Comparison of ENCODE assay signal across 10 cellular contexts in the genomic region with DNA sequence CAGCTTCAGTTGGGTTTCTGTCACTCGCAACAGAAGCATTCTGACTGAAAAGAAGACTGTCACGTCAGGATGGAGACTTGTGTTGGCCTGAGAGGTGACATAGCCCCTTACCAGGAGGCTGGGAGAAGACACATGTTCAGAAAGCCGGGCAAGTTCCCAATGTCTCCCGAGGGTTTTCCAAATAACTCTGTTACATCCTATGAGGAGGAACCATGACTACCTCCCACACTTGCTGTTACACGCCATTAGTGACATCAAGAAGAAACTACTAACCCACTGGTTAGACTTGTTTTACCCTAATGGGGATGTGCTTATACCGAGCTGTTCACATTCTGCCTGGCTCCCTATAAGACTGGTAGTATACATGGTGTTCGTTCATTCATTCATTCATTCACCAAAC. TPM values are rescaled to one million over a fixed set of nuclear protein-coding genes. Genes with fewer than 3 reads are reported as not detected.
DNase-seq lines count a peak whose midpoint lies in the region; ATAC-seq and TF ChIP-seq lines count a peak whose summit lies in the region.
"Had no signal": no experiment of that assay in that cellular context is flagged by ENCODE, and none has a peak within 500 bp of the region (broad histone marks: within the 10 kb centered on the region; RNA-seq: fewer than 3 reads in every experiment).

No MANE protein-coding gene starts in this region.

- H3K4ac ChIP-seq in neuronal stem cell (ENCODE audit: low read length) = no peak overlapping the region

- H2BK5ac ChIP-seq in neuronal stem cell (ENCODE audit: low read length) = no peak overlapping the region

- H4K8ac ChIP-seq in neuronal stem cell (ENCODE audit: low read depth, low read length) = no peak overlapping the region

- H4K20me1 ChIP-seq in fibroblast of lung (ENCODE audit: control insufficient read depth, extremely low read depth, insufficient read depth, low read length) = no peaks in the 10 kb centered on the region

- H2BK120ac ChIP-seq in neuronal stem cell (ENCODE audit: low read depth, low read length) = no peak overlapping the region

- 67 to 71% (median 70%) methylated on average over 7 of the region's 7 CpGs for WGBS in psoas muscle, 3 donors
- no CpG with 5 or more reads among the region's 7 CpGs for WGBS in neuronal stem cell (ENCODE audit: extremely low coverage in 2 of 2, insufficient read length in 2 of 2, insufficient replicate concordance in 1 of 2), 2 donors

- no peak overlapping the region for H2BK12ac ChIP-seq in neuronal stem cell (ENCODE audit: low read length)

- H3K36me3 ChIP-seq in right atrium auricular region (peaks cover 14% of the 10 kb centered on the region), fibroblast of lung (ENCODE audit: control insufficient read depth, insufficient read depth, low read length) (no peaks in the 10 kb centered on the region), psoas muscle (ENCODE audit: insufficient read depth in 1 of 2, low read depth in 1 of 2) (no peaks in the 10 kb centered on the region), neuronal stem cell (replicated peaks in 1 of 2; ENCODE audit: control insufficient read depth in 2 of 2, insufficient read depth in 2 of 2, low read length in 2 of 2) (peaks cover 22 to 89% of the 10 kb centered on the region in 2 donors)

- H3K9ac ChIP-seq in fibroblast of lung (ENCODE audit: insufficient read depth, low read length) (no peak overlapping the region), neuronal stem cell (ENCODE audit: low read depth, low read length, poor library complexity) (no peak overlapping the region)

- intact Hi-C loops in left ventricle myocardium superior (cut with micrococcal nuclease) (no loop called here), psoas muscle (cut with DNase I) (no loop called here)

- no peak for TF ChIP-seq CTCF in right atrium auricular region (IDR thresholded peaks at IDR 0.05)
- TF ChIP-seq CTCF in fibroblast of lung (conservative IDR thresholded peaks at IDR 0.05 in 1 of 2, IDR thresholded peaks at IDR 0.05 in 1 of 2; ENCODE audit: low read depth in 1 of 2, low read length in 2 of 2) = no peak
- no peak for TF ChIP-seq CTCF in psoas muscle (IDR thresholded peaks at IDR 0.05)

- H3K9me3 ChIP-seq in right atrium auricular region = no peaks in the 10 kb centered on the region
- no peaks in the 10 kb centered on the region for H3K9me3 ChIP-seq in fibroblast of lung (ENCODE audit: control insufficient read depth, insufficient read depth, low read depth, low read length)
- H3K9me3 ChIP-seq in psoas muscle = no peaks in the 10 kb centered on the region
- H3K9me3 ChIP-seq in neuronal stem cell (replicated peaks in 1 of 2; ENCODE audit: control insufficient read depth in 2 of 2, insufficient read depth in 1 of 2, low read depth in 1 of 2, low read length in 2 of 2) = no peaks in the 10 kb centered on the region

- H4K91ac ChIP-seq in neuronal stem cell (ENCODE audit: low read depth, low read length, poor library complexity) = no peak overlapping the region

- peaks cover 11% of the 10 kb centered on the region for H3K79me1 ChIP-seq in neuronal stem cell (ENCODE audit: low read depth, low read length)

- ATAC-seq in left ventricle myocardium superior (no peak), psoas muscle (no peak), GM18873 (IDR thresholded peaks at IDR 0.05; ENCODE audit: low FRiP score, unreplicated experiment) (no peak)

- H2AK5ac ChIP-seq in neuronal stem cell (ENCODE audit: low read depth, low read length) = no peak overlapping the region

- DNase-seq in right atrium auricular region (ENCODE audit: low spot score) (no peak), left ventricle myocardium superior (no peak), fibroblast of lung (ENCODE audit: low read depth in 2 of 2) (no peak), psoas muscle (no peak), SW 1271 (lab: John Stamatoyannopoulos, UW) (no peak), neuronal stem cell (ENCODE audit: low spot score) (no peak), KG1 (lab: John Stamatoyannopoulos, UW) (no peak)
- DNase-seq: activated CD4-positive, alpha-beta T cell treated with anti-CD3 and anti-CD28 coated beads for 4 hours; kidney glomerular epithelial cell had no signal

- H3K27ac ChIP-seq in right atrium auricular region = peak overlapping the region; percentile 71 to 85
- H3K27ac ChIP-seq in fibroblast of lung (ENCODE audit: insufficient read depth, low read length) = peak overlapping the region; percentile 40
- H3K27ac ChIP-seq in psoas muscle = peak overlapping the region; percentile 24
- H3K27ac ChIP-seq in neuronal stem cell (replicated peaks; ENCODE audit: low read length) = no peak overlapping the region

- H3K18ac ChIP-seq in neuronal stem cell (ENCODE audit: low read length) = no peak overlapping the region

- H3K4me3 ChIP-seq in right atrium auricular region (no peak overlapping the region), fibroblast of lung (replicated peaks in 1 of 4; ENCODE audit: control extremely low read depth in 1 of 4, insufficient read depth in 1 of 4, low read depth in 3 of 4, low read length in 4 of 4) (no peak overlapping the region), psoas muscle (no peak overlapping the region), neuronal stem cell (ENCODE audit: low read length in 2 of 2) (no peak overlapping the region)

- no peaks in the 10 kb centered on the region for H3K27me3 ChIP-seq in right atrium auricular region
- H3K27me3 ChIP-seq in fibroblast of lung (ENCODE audit: control insufficient read depth, insufficient read depth, low read length) = no peaks in the 10 kb centered on the region
- no peaks in the 10 kb centered on the region for H3K27me3 ChIP-seq in psoas muscle (ENCODE audit: insufficient read depth in 3 of 3, low read length in 2 of 3)
- no peaks in the 10 kb centered on the region for H3K27me3 ChIP-seq in neuronal stem cell (ENCODE audit: control insufficient read depth in 3 of 3, insufficient read depth in 3 of 3, low read depth in 1 of 3, low read length in 3 of 3)

- H3K79me2 ChIP-seq in fibroblast of lung (ENCODE audit: control insufficient read depth, insufficient read depth, low read length) = peaks cover 2% of the 10 kb centered on the region

- H2BK15ac ChIP-seq in neuronal stem cell (ENCODE audit: low read length) = no peak overlapping the region

- H3K4me1 ChIP-seq in right atrium auricular region = peaks cover 0 to 51% of the 10 kb centered on the region in 2 donors
- peaks cover 28% of the 10 kb centered on the region for H3K4me1 ChIP-seq in fibroblast of lung (ENCODE audit: control insufficient read depth, extremely low read depth, insufficient read depth, low read length)
- no peaks in the 10 kb centered on the region for H3K4me1 ChIP-seq in psoas muscle
- peaks cover 0 to 4% of the 10 kb centered on the region in 2 donors for H3K4me1 ChIP-seq in neuronal stem cell (ENCODE audit: control insufficient read depth in 2 of 2, insufficient read depth in 1 of 2, low read depth in 1 of 2, low read length in 2 of 2)

- H3K14ac ChIP-seq in neuronal stem cell (ENCODE audit: low read length) = no peak overlapping the region

- H2AFZ ChIP-seq in fibroblast of lung (ENCODE audit: low read length) (no peak overlapping the region), neuronal stem cell (ENCODE audit: low read length) (no peak overlapping the region)

- H3K4me2 ChIP-seq in fibroblast of lung (ENCODE audit: extremely low read depth, insufficient read depth, low read length) (no peak overlapping the region), neuronal stem cell (ENCODE audit: insufficient read depth, low read length, poor library complexity, severe bottlenecking) (no peak overlapping the region)

- no peak overlapping the region for H3K23ac ChIP-seq in neuronal stem cell (ENCODE audit: low read depth, low read length, poor library complexity)

RNA-seq across cellular contexts. Expression of a gene that starts 33.3 kb away (rescaled TPM):
- total RNA-seq in right atrium auricular region (10 to 100 TPM in 1 of 2 donors, 1 to 10 TPM in 1; 7.2 to 13.9 TPM), left ventricle myocardium superior (5.0 TPM), fibroblast of lung (21.1 and 23.9 TPM in 2 replicates), psoas muscle (1 to 10 TPM; 2.5 to 5.3 (median 3.0) TPM)
- polyA plus RNA-seq in fibroblast of lung (12.6 and 23.0 TPM in 2 replicates), psoas muscle (1 to 10 TPM in 1 of 3 donors, under 1 TPM in 2; 0.58 to 2.5 (median 0.77) TPM)
- 14.4 and 25.4 TPM in 2 replicates for polyA plus RNA-seq in fibroblast of lung (2012)
- 25.3 and 47.1 TPM in 2 replicates for polyA minus RNA-seq in fibroblast of lung (ENCODE audit: low replicate concordance)
- 24.7 TPM for polyA plus RNA-seq in neuronal stem cell (2013, experiment 1 of 2)
- polyA plus RNA-seq in neuronal stem cell (2013, experiment 2 of 2) = 25.6 TPM
